In the genomic region with DNA sequence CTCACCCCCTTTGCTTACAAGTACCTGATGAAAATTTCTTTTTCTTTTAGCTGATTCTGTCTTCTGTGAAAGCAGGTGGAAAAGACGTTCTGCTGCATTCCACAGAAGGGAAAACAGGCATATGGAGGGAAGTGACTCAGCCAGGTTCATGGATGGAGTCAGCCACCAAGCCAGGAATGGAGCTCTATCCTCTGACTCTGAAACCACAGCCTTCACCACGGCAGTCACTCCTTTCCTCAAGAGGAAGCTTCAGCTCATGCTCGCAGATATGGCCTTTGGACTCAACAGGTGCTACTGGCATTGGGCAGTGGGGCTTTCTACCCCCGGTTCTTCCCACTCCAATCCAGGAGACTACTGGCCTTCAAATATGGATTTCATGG, we compare ENCODE assay signal across 1 cellular context.
TF ChIP-seq lines count a peak whose summit lies in the region.

No MANE protein-coding gene starts in this region.

TF ChIP-seq in GM12878, 131 proteins besides CTCF, POLR2A, EP300 and RAD21:
- TF ChIP-seq EED (IDR thresholded peaks at IDR 0.05; ENCODE audit: low read depth) (0 out of 2 replicates have a peak, but pooled peaks have one; percentile 36), KAT2A (conservative IDR thresholded peaks at IDR 0.05; ENCODE audit: control insufficient read depth, low read depth, low read length) (no peak)
